15 cellular contexts compared by ENCODE assay signal in genomic region chr6:97958143-97958542, GRCh38.
A peak's percentile ranks its signal among the peaks of the same experiment; 100 is the strongest.
DNase-seq lines count a peak whose midpoint lies in the region; ATAC-seq and TF ChIP-seq lines count a peak whose summit lies in the region.
"Had no signal": no experiment of that assay in that cellular context is flagged by ENCODE, and none has a peak within 500 bp of the region (broad histone marks: within the 10 kb centered on the region; RNA-seq: fewer than 3 reads in every experiment).

No MANE protein-coding gene starts in this region.

- H3K4me3 Mint-ChIP-seq in glutamatergic neuron (ENCODE audit: unreplicated experiment) = no peak overlapping the region
- H3K4me3 Mint-ChIP-seq: CD4-positive, CD25-positive, alpha-beta regulatory T cell had no signal

- no peaks in the 10 kb centered on the region for H3K9me3 Mint-ChIP-seq in glutamatergic neuron (ENCODE audit: unreplicated experiment)

- H3K27me3 Mint-ChIP-seq in glutamatergic neuron (ENCODE audit: unreplicated experiment) = no peaks in the 10 kb centered on the region
- H3K27me3 Mint-ChIP-seq: CD4-positive, CD25-positive, alpha-beta regulatory T cell had no signal

- ATAC-seq in omental fat pad (ENCODE audit: low FRiP score) = peak; percentile 70
- ATAC-seq: activated CD4-positive, CD25-positive, alpha-beta regulatory T cell treated with anti-CD3 and anti-CD28 coated beads, Interleukin-2, amount 50 U/mL, for 24 hours had no signal

- TF ChIP-seq CTCF in glutamatergic neuron (IDR thresholded peaks at IDR 0.05; ENCODE audit: partially characterized antibody, unreplicated experiment) (no peak), omental fat pad (IDR thresholded peaks at IDR 0.05) (no peak)

- no peak overlapping the region for H3K27ac Mint-ChIP-seq in glutamatergic neuron (ENCODE audit: unreplicated experiment)
- H3K27ac Mint-ChIP-seq: CD4-positive, CD25-positive, alpha-beta regulatory T cell had no signal

- H3K4me1 Mint-ChIP-seq in glutamatergic neuron (ENCODE audit: low read depth, unreplicated experiment) = peaks cover 11% of the 10 kb centered on the region
- H3K4me1 Mint-ChIP-seq: CD4-positive, CD25-positive, alpha-beta regulatory T cell had no signal

- H3K36me3 Mint-ChIP-seq in glutamatergic neuron (ENCODE audit: unreplicated experiment) = no peaks in the 10 kb centered on the region
- H3K36me3 Mint-ChIP-seq: CD4-positive, CD25-positive, alpha-beta regulatory T cell had no signal

- DNase-seq in H4 (ENCODE audit: low spot score) (peak; percentile 60), T1000 (lab: John Stamatoyannopoulos, UW) (peak; percentile 23), glutamatergic neuron (peak; percentile 12), omental fat pad (ENCODE audit: low spot score) (no peak), activated gamma-delta T cell (lab: John Stamatoyannopoulos, UW) (no peak), DMS79 (lab: John Stamatoyannopoulos, UW) (no peak), foreskin melanocyte (no peak), NCI-H1092 (lab: John Stamatoyannopoulos, UW) (no peak)
- DNase-seq: activated CD8-positive, alpha-beta memory T cell treated with anti-CD3 and anti-CD28 coated beads, Interleukin-2, amount 50 U/mL, for 48 hours; CD4-positive, CD25-positive, alpha-beta regulatory T cell; esophagus squamous epithelium; NCI-H1694 treated with DMSO at 0.1 percent for 48 hours; NCI-H774; sigmoid colon had no signal

Comparison
In these comparisons a context has a peak if more than half of its experiments do, and no peak if none do; other contexts are left out.
1. DNase-seq: peak in H4 (single experiment), T1000 (single experiment) and glutamatergic neuron (single experiment); none in omental fat pad (single experiment), activated gamma-delta T cell (single experiment), DMS79 (single experiment), foreskin melanocyte (single experiment) and NCI-H1092 (single experiment).